29 cellular contexts compared by ENCODE assay signal in genomic region chr4:180398564-180398963, GRCh38.
"Had no signal": no experiment of that assay in that cellular context is flagged by ENCODE, and none has a peak within 500 bp of the region (broad histone marks: within the 10 kb centered on the region; RNA-seq: fewer than 3 reads in every experiment).

No MANE protein-coding gene starts in this region.

- ATAC-seq: activated CD8-positive, alpha-beta memory T cell treated with anti-CD3 and anti-CD28 coated beads, Interleukin-2, amount 10 ng/mL, durations not matched to agents 7 days and 5 days; activated CD8-positive, alpha-beta T cell treated with anti-CD3 and anti-CD28 coated beads for 36 hours; right lobe of liver; stimulated activated naive CD8-positive, alpha-beta T cell treated with anti-CD3 and anti-CD28 coated beads, Interleukin-15, Interleukin-2, amounts not matched to agents 100 U/mL and 50 U/mL, for 24 hours; T-helper 17 cell; WTC11 had no signal

- H3K36me3 Mint-ChIP-seq: activated naive CD8-positive, alpha-beta T cell; brain; WTC11 had no signal

- H3K27ac ChIP-seq: ascending aorta, cardiac muscle cell, colonic mucosa, left ventricle myocardium inferior, ovary, right lobe of liver, testis, uterus had no signal

- H3K4me3 Mint-ChIP-seq: activated CD8-positive, alpha-beta memory T cell treated with anti-CD3 and anti-CD28 coated beads, Interleukin-2, amount 10 ng/mL, durations not matched to agents 7 days and 5 days; activated CD8-positive, alpha-beta T cell treated with anti-CD3 and anti-CD28 coated beads for 36 hours; activated naive CD8-positive, alpha-beta T cell; brain; nephron progenitor cell; T-helper 17 cell; WTC11 had no signal

- H3K36me3 ChIP-seq: ascending aorta, cardiac muscle cell, colonic mucosa, left ventricle myocardium inferior, ovary, right lobe of liver, uterus had no signal

- H3K9me3 ChIP-seq: ascending aorta, colonic mucosa, left ventricle myocardium inferior, ovary, right lobe of liver, testis, uterus had no signal

- DNase-seq: activated CD4-positive, alpha-beta T cell treated with anti-CD3 and anti-CD28 coated beads for 1 hour; activated CD4-positive, alpha-beta T cell treated with anti-CD3 and anti-CD28 coated beads, Interleukin-2, amount 50 U/mL, for 1 hour; activated CD8-positive, alpha-beta memory T cell treated with anti-CD3 and anti-CD28 coated beads, Interleukin-2, amount 10 ng/mL, durations not matched to agents 7 days and 5 days; activated CD8-positive, alpha-beta T cell treated with anti-CD3 and anti-CD28 coated beads for 36 hours; activated naive CD4-positive, alpha-beta T cell; activated T-cell treated with anti-CD3 and anti-CD28 coated beads, Interleukin-2, amount 50 U/mL, for 48 hours; cerebellar nuclear complex; colonic mucosa; effector CD8-positive, alpha-beta T cell; erythroblast; foreskin melanocyte; left ventricle myocardium inferior; nephron progenitor cell; ovary; right lobe of liver; stimulated activated CD4-positive, alpha-beta T cell treated with anti-CD3 and anti-CD28 coated beads, Interleukin-12 subunit alpha, Interleukin-12 subunit beta, amount 100 ng/mL, for 4 hours; stimulated activated CD4-positive, alpha-beta T cell treated with anti-CD3 and anti-CD28 coated beads, Interleukin-4, amount 100 ng/mL, for 1 hour; stimulated activated naive CD8-positive, alpha-beta T cell treated with anti-CD3 and anti-CD28 coated beads, Interleukin-15, Interleukin-2, amounts not matched to agents 100 U/mL and 50 U/mL, for 24 hours; T-helper 17 cell; T1000; testis; trophoblast cell; uterus had no signal

- H3K27me3 Mint-ChIP-seq: activated CD8-positive, alpha-beta memory T cell treated with anti-CD3 and anti-CD28 coated beads, Interleukin-2, amount 10 ng/mL, durations not matched to agents 7 days and 5 days; activated CD8-positive, alpha-beta T cell treated with anti-CD3 and anti-CD28 coated beads for 36 hours; activated naive CD8-positive, alpha-beta T cell; brain; progenitor cell of endocrine pancreas; T-helper 17 cell had no signal

- H3K4me1 ChIP-seq: ascending aorta, colonic mucosa, left ventricle myocardium inferior, right lobe of liver, testis, uterus had no signal

- H3K27ac Mint-ChIP-seq: activated CD8-positive, alpha-beta memory T cell treated with anti-CD3 and anti-CD28 coated beads, Interleukin-2, amount 10 ng/mL, durations not matched to agents 7 days and 5 days; activated CD8-positive, alpha-beta T cell treated with anti-CD3 and anti-CD28 coated beads for 36 hours; activated naive CD8-positive, alpha-beta T cell; brain; nephron progenitor cell; progenitor cell of endocrine pancreas; T-helper 17 cell; WTC11 had no signal

- H3K4me3 ChIP-seq: ascending aorta, cardiac muscle cell, colonic mucosa, left ventricle myocardium inferior, ovary, right lobe of liver, testis, uterus had no signal

- H3K9me3 Mint-ChIP-seq: activated CD8-positive, alpha-beta T cell treated with anti-CD3 and anti-CD28 coated beads for 36 hours; WTC11 had no signal

- H3K4me1 Mint-ChIP-seq: brain, nephron progenitor cell, T-helper 17 cell, WTC11 had no signal

- H3K27me3 ChIP-seq: ascending aorta, cardiac muscle cell, colonic mucosa, ovary, right lobe of liver, testis, uterus had no signal
